8 cellular contexts compared by ENCODE assay signal in genomic region chr5:80125962-80126480, GRCh38.
DNase-seq lines count a peak whose midpoint lies in the region; ATAC-seq lines count a peak whose summit lies in the region.

No MANE protein-coding gene starts in this region.

- H3K4me1 Mint-ChIP-seq in activated naive CD8-positive, alpha-beta T cell treated with anti-CD3 and anti-CD28 coated beads, Interleukin-2, amount 50 U/mL, for 24 hours, result peaks cover 49% of the 10 kb centered on the region
- peaks cover 35 to 75% (median 65%) of the 10 kb centered on the region in 4 donors for H3K4me1 Mint-ChIP-seq in naive thymus-derived CD8-positive, alpha-beta T cell

- DNase-seq in EH (ENCODE audit: low read depth), result peak; percentile 91
- no peak for DNase-seq in activated naive CD8-positive, alpha-beta T cell treated with anti-CD3 and anti-CD28 coated beads, Interleukin-2, amount 50 U/mL, for 24 hours
- peak in 1 of 10 donors; percentile 45 for DNase-seq in naive thymus-derived CD8-positive, alpha-beta T cell
- no peak for DNase-seq in DMS53 treated with DMSO at 0.1 percent for 48 hours (lab: John Stamatoyannopoulos, UW; ENCODE audit: unreplicated experiment)
- no peak for DNase-seq in HT-29 (ENCODE audit: low spot score)
- DNase-seq in DMS79 (lab: John Stamatoyannopoulos, UW), result no peak

- POLR2A ChIA-PET in naive thymus-derived CD8-positive, alpha-beta T cell (lab: Charles Lee), result interaction anchor here (1.1 to 2.3 kb wide), 6 partner anchors 9 to 129 kb away, joined by 3 to 17 read pairs (median 5); partner anchors contain the start of gene SERINC5

- H3K9me3 Mint-ChIP-seq in activated naive CD8-positive, alpha-beta T cell treated with anti-CD3 and anti-CD28 coated beads, Interleukin-2, amount 50 U/mL, for 24 hours, result peaks cover 7% of the 10 kb centered on the region
- peaks cover 0 to 19% (median 2%) of the 10 kb centered on the region in 9 donors for H3K9me3 Mint-ChIP-seq in naive thymus-derived CD8-positive, alpha-beta T cell

- peak overlapping the region; percentile 34 for H3K4me3 Mint-ChIP-seq in activated naive CD8-positive, alpha-beta T cell treated with anti-CD3 and anti-CD28 coated beads, Interleukin-2, amount 50 U/mL, for 24 hours
- H3K4me3 Mint-ChIP-seq in naive thymus-derived CD8-positive, alpha-beta T cell, result peak overlapping the region in 8 of 10 donors; percentile 46 to 76 (median 60)

- peak; percentile 18 for ATAC-seq in GM19468 (IDR thresholded peaks at IDR 0.05; ENCODE audit: extremely low read depth, unreplicated experiment)
- ATAC-seq in HG03469 (IDR thresholded peaks at IDR 0.05; ENCODE audit: unreplicated experiment), result peak; percentile 51
- ATAC-seq in activated naive CD8-positive, alpha-beta T cell treated with anti-CD3 and anti-CD28 coated beads, Interleukin-2, amount 50 U/mL, for 24 hours, result peak; percentile 90
- ATAC-seq in naive thymus-derived CD8-positive, alpha-beta T cell, result peak; percentile 76 to 79

- H3K36me3 Mint-ChIP-seq in activated naive CD8-positive, alpha-beta T cell treated with anti-CD3 and anti-CD28 coated beads, Interleukin-2, amount 50 U/mL, for 24 hours (ENCODE audit: low read depth), result peaks cover 4% of the 10 kb centered on the region
- H3K36me3 Mint-ChIP-seq in naive thymus-derived CD8-positive, alpha-beta T cell, result peaks cover 7 to 24% (median 11%) of the 10 kb centered on the region in 3 donors

- H3K27ac Mint-ChIP-seq in activated naive CD8-positive, alpha-beta T cell treated with anti-CD3 and anti-CD28 coated beads, Interleukin-2, amount 50 U/mL, for 24 hours, result peak overlapping the region; percentile 80
- peak overlapping the region; percentile 29 to 96 (median 75) for H3K27ac Mint-ChIP-seq in naive thymus-derived CD8-positive, alpha-beta T cell

- H3K27me3 Mint-ChIP-seq in activated naive CD8-positive, alpha-beta T cell treated with anti-CD3 and anti-CD28 coated beads, Interleukin-2, amount 50 U/mL, for 24 hours, result no peaks in the 10 kb centered on the region
- no peaks in the 10 kb centered on the region for H3K27me3 Mint-ChIP-seq in naive thymus-derived CD8-positive, alpha-beta T cell

Comparison
In these comparisons a context has a peak if more than half of its experiments do, and no peak if none do; other contexts are left out.
1. ATAC-seq: peak in every context shown above with its lines; median percentile 90 in activated naive CD8-positive, alpha-beta T cell treated with anti-CD3 and anti-CD28 coated beads, Interleukin-2, amount 50 U/mL, for 24 hours; 78 in naive thymus-derived CD8-positive, alpha-beta T cell; 51 in HG03469; 18 in GM19468.